Comparison of ENCODE assay signal across 24 cellular contexts in genomic region chr10:72407471-72407870, GRCh38. TPM values are rescaled to one million over a fixed set of nuclear protein-coding genes. Genes with fewer than 3 reads are reported as not detected.
DNase-seq lines count a peak whose midpoint lies in the region; ATAC-seq, FAIRE-seq and TF ChIP-seq lines count a peak whose summit lies in the region.
"Had no signal": no experiment of that assay in that cellular context is flagged by ENCODE, and none has a peak within 500 bp of the region (broad histone marks: within the 10 kb centered on the region; RNA-seq: fewer than 3 reads in every experiment).

No MANE protein-coding gene starts in this region.

- TF ChIP-seq RAD21 in HepG2 (CRISPR knock-in tag; IDR thresholded peaks at IDR 0.05) = no peak

- H3K4me2 ChIP-seq in HepG2 (ENCODE audit: low read depth, low read length) = no peak overlapping the region
- H3K4me2 ChIP-seq: A549 had no signal

- no peak for TF ChIP-seq EP300 in HepG2 (IDR thresholded peaks at IDR 0.05; ENCODE audit: low read depth in 2 of 2, low read length in 2 of 2)
- TF ChIP-seq EP300 in HepG2 (CRISPR knock-in tag; IDR thresholded peaks at IDR 0.05; ENCODE audit: borderline replicate concordance) = no peak

- peaks cover 1 to 33% of the 10 kb centered on the region in 2 experiments; a peak in 4 of 5 replicates for H3K36me3 ChIP-seq in HepG2 (replicated peaks in 1 of 2; ENCODE audit: control insufficient read depth in 1 of 2, insufficient read depth in 2 of 2, low read length in 2 of 2)
- H3K36me3 ChIP-seq in right lobe of liver = peaks cover 0 to 5% (median 0%) of the 10 kb centered on the region in 4 donors

- TF ChIP-seq POLR2A in HepG2 (IDR thresholded peaks at IDR 0.05; ENCODE audit: insufficient read depth in 1 of 2, low read depth in 2 of 2, low read length in 2 of 2) = no peak
- no peak for TF ChIP-seq POLR2A in right lobe of liver (IDR thresholded peaks at IDR 0.05)

- POLR2A ChIA-PET in HepG2 (lab: Yijun Ruan, JAX) (no interaction called here), activated B cell treated with CpG ODN at 0.5 μM for 24 hours (lab: Charles Lee) (no interaction called here)
- POLR2A ChIA-PET in activated CD8-positive, alpha-beta T cell treated with anti-CD3 and anti-CD28 coated beads, Interleukin-2, amount 10 ng/mL, durations not matched to agents 7 days and 5 days (lab: Charles Lee) = no interaction called here

- peaks cover 14% of the 10 kb centered on the region for H3K4me1 Mint-ChIP-seq in activated B cell treated with CpG ODN at 0.5 μM for 24 hours
- no peaks in the 10 kb centered on the region for H3K4me1 Mint-ChIP-seq in stimulated activated naive B cell treated with anti-CD40 and anti-IgM and Interleukin-4, amounts not matched to agents 10 μg/mL and 1 μg/mL and 100 μg/mL, for 72 hours
- no peaks in the 10 kb centered on the region for H3K4me1 Mint-ChIP-seq in activated CD8-positive, alpha-beta T cell treated with anti-CD3 and anti-CD28 coated beads, Interleukin-2, amount 10 ng/mL, durations not matched to agents 7 days and 5 days (ENCODE audit: low read depth)
- H3K4me1 Mint-ChIP-seq: H9 had no signal

- H2AFZ ChIP-seq in HepG2 (ENCODE audit: low read length) = no peak overlapping the region

- no peaks in the 10 kb centered on the region for H3K27me3 ChIP-seq in HepG2 (ENCODE audit: control insufficient read depth in 1 of 2, insufficient read depth in 2 of 2, low read length in 2 of 2)
- no peaks in the 10 kb centered on the region for H3K27me3 ChIP-seq in right lobe of liver

- in situ Hi-C loops in HepG2 (cut with HindIII; ENCODE audit: extremely low pct_ligation_motif_present, low pct_unique_long_range_greater_than_20kb) = no loop called here

- DNase-seq in HepG2 (ENCODE audit: low spot score) (no peak), right lobe of liver (no peak), activated B cell treated with CpG ODN at 0.5 μM for 24 hours (no peak), midbrain (lab: John Stamatoyannopoulos, UW) (no peak), occipital lobe (lab: John Stamatoyannopoulos, UW) (no peak)
- no peak for DNase-seq in stimulated activated naive B cell treated with anti-CD40 and anti-IgM and Interleukin-4, amounts not matched to agents 10 μg/mL and 1 μg/mL and 100 μg/mL, for 72 hours
- DNase-seq in activated CD8-positive, alpha-beta T cell treated with anti-CD3 and anti-CD28 coated beads, Interleukin-2, amount 10 ng/mL, durations not matched to agents 7 days and 5 days = no peak
- DNase-seq: AML-193; Caco-2; CD4-positive, alpha-beta T cell; DMS153; DMS79 treated with DMSO at 0.1 percent for 48 hours; GF-D8; GOT3; H9; KBM-7 had no signal

- no peaks in the 10 kb centered on the region for H3K79me2 ChIP-seq in HepG2 (ENCODE audit: insufficient read depth, low read length)

- FAIRE-seq in HepG2 (lab: Jason Lieb, UNC) = no peak
- FAIRE-seq: D721Med, GM12878, GM18507 had no signal

- no peak for ATAC-seq in HepG2
- no peak for ATAC-seq in right lobe of liver
- peak; percentile 67 for ATAC-seq in HG02870 (IDR thresholded peaks at IDR 0.05; ENCODE audit: unreplicated experiment)
- ATAC-seq in activated B cell treated with CpG ODN at 0.5 μM for 24 hours (ENCODE audit: low read depth) = peak; percentile 64
- peak; percentile 36 to 73 for ATAC-seq in stimulated activated naive B cell treated with anti-CD40 and anti-IgM and Interleukin-4, amounts not matched to agents 10 μg/mL and 1 μg/mL and 100 μg/mL, for 72 hours (replicated peaks)
- no peak for ATAC-seq in activated CD8-positive, alpha-beta T cell treated with anti-CD3 and anti-CD28 coated beads, Interleukin-2, amount 10 ng/mL, durations not matched to agents 7 days and 5 days
- ATAC-seq: A549, GM12878 had no signal

- intact Hi-C loops in HepG2 (cut with micrococcal nuclease; ENCODE audit: unreplicated experiment) = no loop called here
- intact Hi-C loops in right lobe of liver (cut with DNase I) = no loop called here
- intact Hi-C loops in activated B cell treated with CpG ODN at 0.5 μM for 24 hours (cut with micrococcal nuclease) = no loop called here

- CTCF ChIA-PET in HepG2 (lab: Yijun Ruan, JAX; ENCODE audit: low intra/inter-chr PET ratio, low total read pairs) (no interaction called here), activated B cell treated with CpG ODN at 0.5 μM for 24 hours (lab: Charles Lee) (no interaction called here)
- CTCF ChIA-PET in activated CD8-positive, alpha-beta T cell treated with anti-CD3 and anti-CD28 coated beads, Interleukin-2, amount 10 ng/mL, durations not matched to agents 7 days and 5 days (lab: Charles Lee) = interaction anchor here (1.5 kb wide), 1 partner anchor 43 kb away, joined by 4 read pairs; no protein-coding TSS in a partner anchor

- H3K4me3 ChIP-seq in HepG2 (replicated peaks in 1 of 3; ENCODE audit: insufficient read depth in 1 of 3, low read depth in 2 of 3, low read length in 3 of 3) (no peak overlapping the region), right lobe of liver (no peak overlapping the region)
- H3K4me3 ChIP-seq: A549, GM12878 had no signal

- TF ChIP-seq CTCF in HepG2 (CRISPR knock-in tag; IDR thresholded peaks at IDR 0.05) (no peak), right lobe of liver (IDR thresholded peaks at IDR 0.05) (no peak), activated B cell treated with CpG ODN at 0.5 μM for 24 hours (IDR thresholded peaks at IDR 0.05) (no peak)

- no peaks in the 10 kb centered on the region for H3K9me3 Mint-ChIP-seq in activated B cell treated with CpG ODN at 0.5 μM for 24 hours
- H3K9me3 Mint-ChIP-seq in stimulated activated naive B cell treated with anti-CD40 and anti-IgM and Interleukin-4, amounts not matched to agents 10 μg/mL and 1 μg/mL and 100 μg/mL, for 72 hours = no peaks in the 10 kb centered on the region
- H3K9me3 Mint-ChIP-seq in activated CD8-positive, alpha-beta T cell treated with anti-CD3 and anti-CD28 coated beads, Interleukin-2, amount 10 ng/mL, durations not matched to agents 7 days and 5 days (ENCODE audit: insufficient read depth) = no peaks in the 10 kb centered on the region
- H3K9me3 Mint-ChIP-seq: CD4-positive, alpha-beta T cell; H9; IgD-negative memory B cell had no signal

- no peak overlapping the region for H3K27ac ChIP-seq in HepG2 (ENCODE audit: extremely low read length, insufficient read depth, low read length)
- no peak overlapping the region for H3K27ac ChIP-seq in right lobe of liver
- H3K27ac ChIP-seq: 22Rv1, A549, C4-2B had no signal

- no peaks in the 10 kb centered on the region for H4K20me1 ChIP-seq in HepG2 (ENCODE audit: insufficient read depth, low read length)

- H3K27me3 Mint-ChIP-seq in activated B cell treated with CpG ODN at 0.5 μM for 24 hours = no peaks in the 10 kb centered on the region
- no peaks in the 10 kb centered on the region for H3K27me3 Mint-ChIP-seq in stimulated activated naive B cell treated with anti-CD40 and anti-IgM and Interleukin-4, amounts not matched to agents 10 μg/mL and 1 μg/mL and 100 μg/mL, for 72 hours
- no peaks in the 10 kb centered on the region for H3K27me3 Mint-ChIP-seq in activated CD8-positive, alpha-beta T cell treated with anti-CD3 and anti-CD28 coated beads, Interleukin-2, amount 10 ng/mL, durations not matched to agents 7 days and 5 days (ENCODE audit: low read depth)
- H3K27me3 Mint-ChIP-seq: CD4-positive, alpha-beta T cell; IgD-negative memory B cell had no signal

- peaks cover 21% of the 10 kb centered on the region for H3K36me3 Mint-ChIP-seq in activated B cell treated with CpG ODN at 0.5 μM for 24 hours (ENCODE audit: low read depth)
- H3K36me3 Mint-ChIP-seq in stimulated activated naive B cell treated with anti-CD40 and anti-IgM and Interleukin-4, amounts not matched to agents 10 μg/mL and 1 μg/mL and 100 μg/mL, for 72 hours = peaks cover 16 to 18% of the 10 kb centered on the region in 2 donors
- H3K36me3 Mint-ChIP-seq in activated CD8-positive, alpha-beta T cell treated with anti-CD3 and anti-CD28 coated beads, Interleukin-2, amount 10 ng/mL, durations not matched to agents 7 days and 5 days (ENCODE audit: low read depth) = no peaks in the 10 kb centered on the region

- H3K27ac Mint-ChIP-seq in activated B cell treated with CpG ODN at 0.5 μM for 24 hours = peak overlapping the region; percentile 43
- H3K27ac Mint-ChIP-seq in stimulated activated naive B cell treated with anti-CD40 and anti-IgM and Interleukin-4, amounts not matched to agents 10 μg/mL and 1 μg/mL and 100 μg/mL, for 72 hours = no peak overlapping the region
- H3K27ac Mint-ChIP-seq in activated CD8-positive, alpha-beta T cell treated with anti-CD3 and anti-CD28 coated beads, Interleukin-2, amount 10 ng/mL, durations not matched to agents 7 days and 5 days = no peak overlapping the region
- H3K27ac Mint-ChIP-seq: CD4-positive, alpha-beta T cell had no signal

- no peak overlapping the region for H3K4me3 Mint-ChIP-seq in activated B cell treated with CpG ODN at 0.5 μM for 24 hours
- no peak overlapping the region for H3K4me3 Mint-ChIP-seq in stimulated activated naive B cell treated with anti-CD40 and anti-IgM and Interleukin-4, amounts not matched to agents 10 μg/mL and 1 μg/mL and 100 μg/mL, for 72 hours
- no peak overlapping the region for H3K4me3 Mint-ChIP-seq in activated CD8-positive, alpha-beta T cell treated with anti-CD3 and anti-CD28 coated beads, Interleukin-2, amount 10 ng/mL, durations not matched to agents 7 days and 5 days
- H3K4me3 Mint-ChIP-seq: CD4-positive, alpha-beta T cell; H9 had no signal

- H3K9me3 ChIP-seq in HepG2 (ENCODE audit: low read length) (no peaks in the 10 kb centered on the region), right lobe of liver (no peaks in the 10 kb centered on the region)
- H3K9me3 ChIP-seq: A549, Caco-2 had no signal

- TSS peak; percentile 20 for BruUV-seq in HepG2 (replicated peaks; lab: Mats Ljungman, UMichigan)

- 97% methylated on average over 3 of the region's 3 CpGs for WGBS in HepG2 (ENCODE audit: low lambda C conversion rate)
- WGBS in right lobe of liver (ENCODE audit: insufficient coverage, low coverage, low lambda C conversion rate, missing lambda C conversion rate) = 91% methylated on average over 3 of the region's 3 CpGs

- H3K4me1 ChIP-seq in HepG2 (ENCODE audit: insufficient read depth, low read length) (no peaks in the 10 kb centered on the region), right lobe of liver (peaks cover 0 to 9% (median 0%) of the 10 kb centered on the region in 4 donors)
- H3K4me1 ChIP-seq: A549, Caco-2 had no signal

- H3K9ac ChIP-seq in HepG2 (ENCODE audit: insufficient read depth, low read depth, low read length) = no peak overlapping the region

RNA-seq across cellular contexts. Expression of gene DNAJB12, which starts 52.8 kb away (rescaled TPM):
- total RNA-seq in HepG2 (2016; rRNA removed; fragmentation: Illumina TruSeq; extraction: Trizol) (11.4 and 18.2 TPM in 2 replicates), right lobe of liver (10 to 100 TPM; 16.6 to 22.1 (median 19.2) TPM), activated B cell treated with CpG ODN at 0.5 μM for 24 hours (39.0 and 39.9 TPM in 2 replicates), occipital lobe (12.2 TPM)
- 3.9 and 5.0 TPM in 2 replicates for total RNA-seq in HepG2 (2016; cell fraction: cytosol; rRNA removed; fragmentation: Illumina TruSeq; extraction: Trizol; ENCODE audit: low read depth)
- total RNA-seq in HepG2 (2016; cell fraction: insoluble cytoplasmic fraction; rRNA removed; fragmentation: Illumina TruSeq; extraction: Trizol) = 9.2 and 19.9 TPM in 2 replicates
- total RNA-seq in HepG2 (2016; cell fraction: membrane; rRNA removed; fragmentation: Illumina TruSeq; extraction: Trizol) = 6.8 and 7.7 TPM in 2 replicates
- total RNA-seq in HepG2 (2016; cell fraction: nucleus; rRNA removed; fragmentation: Illumina TruSeq; extraction: Trizol) = 18.8 and 22.8 TPM in 2 replicates
- 10.8 and 13.6 TPM in 2 replicates for polyA plus RNA-seq in HepG2 (2011; rRNA removed)
- polyA plus RNA-seq in HepG2 (2011; cell fraction: cytosol; rRNA removed) = 8.7 and 9.8 TPM in 2 replicates
- polyA plus RNA-seq in HepG2 (2011; cell fraction: nucleus; rRNA removed) = 21.4 and 23.3 TPM in 2 replicates
- polyA plus RNA-seq in HepG2 (2012) = 11.6 and 13.7 TPM in 2 replicates
- 3.5 TPM in 2 replicates for polyA plus RNA-seq in HepG2 (2016; cell fraction: cytosol; fragmentation: Illumina TruSeq; extraction: Trizol; ENCODE audit: low read depth)
- polyA plus RNA-seq in HepG2 (2016; cell fraction: insoluble cytoplasmic fraction; fragmentation: Illumina TruSeq; extraction: Trizol; ENCODE audit: low read depth) = 9.6 and 12.1 TPM in 2 replicates
- 5.2 and 5.7 TPM in 2 replicates for polyA plus RNA-seq in HepG2 (2016; cell fraction: membrane; fragmentation: Illumina TruSeq; extraction: Trizol; ENCODE audit: low read depth)
- 30.8 and 32.2 TPM in 2 replicates for polyA plus RNA-seq in HepG2 (2016; cell fraction: nucleus; fragmentation: Illumina TruSeq; extraction: Trizol; ENCODE audit: insufficient read depth, low read depth)
- 15.9 and 24.1 TPM in 2 replicates for polyA minus RNA-seq in HepG2 (2011; rRNA and poly(A)+ RNA removed; ENCODE audit: low replicate concordance)
- 8.8 and 8.9 TPM in 2 replicates for polyA minus RNA-seq in HepG2 (2011; cell fraction: cytosol; rRNA and poly(A)+ RNA removed)
- polyA minus RNA-seq in HepG2 (2011; cell fraction: nucleus; rRNA and poly(A)+ RNA removed) = 18.4 and 18.9 TPM in 2 replicates
- total RNA-seq in activated CD8-positive, alpha-beta T cell treated with anti-CD3 and anti-CD28 coated beads, Interleukin-2, amount 10 ng/mL, durations not matched to agents 7 days and 5 days = 10 to 100 TPM; 26.4 to 29.7 TPM

Comparison
In these comparisons a context has a peak if more than half of its experiments do, and no peak if none do; other contexts are left out.
1. ATAC-seq: peak in HG02870 (single experiment), activated B cell treated with CpG ODN at 0.5 μM for 24 hours (single experiment) and stimulated activated naive B cell treated with anti-CD40 and anti-IgM and Interleukin-4, amounts not matched to agents 10 μg/mL and 1 μg/mL and 100 μg/mL, for 72 hours (2 of 2); none in HepG2 (single experiment), right lobe of liver (0 of 4) and activated CD8-positive, alpha-beta T cell treated with anti-CD3 and anti-CD28 coated beads, Interleukin-2, amount 10 ng/mL, durations not matched to agents 7 days and 5 days (single experiment).